Comparison of ENCODE assay signal across 21 cellular contexts in the genomic region with DNA sequence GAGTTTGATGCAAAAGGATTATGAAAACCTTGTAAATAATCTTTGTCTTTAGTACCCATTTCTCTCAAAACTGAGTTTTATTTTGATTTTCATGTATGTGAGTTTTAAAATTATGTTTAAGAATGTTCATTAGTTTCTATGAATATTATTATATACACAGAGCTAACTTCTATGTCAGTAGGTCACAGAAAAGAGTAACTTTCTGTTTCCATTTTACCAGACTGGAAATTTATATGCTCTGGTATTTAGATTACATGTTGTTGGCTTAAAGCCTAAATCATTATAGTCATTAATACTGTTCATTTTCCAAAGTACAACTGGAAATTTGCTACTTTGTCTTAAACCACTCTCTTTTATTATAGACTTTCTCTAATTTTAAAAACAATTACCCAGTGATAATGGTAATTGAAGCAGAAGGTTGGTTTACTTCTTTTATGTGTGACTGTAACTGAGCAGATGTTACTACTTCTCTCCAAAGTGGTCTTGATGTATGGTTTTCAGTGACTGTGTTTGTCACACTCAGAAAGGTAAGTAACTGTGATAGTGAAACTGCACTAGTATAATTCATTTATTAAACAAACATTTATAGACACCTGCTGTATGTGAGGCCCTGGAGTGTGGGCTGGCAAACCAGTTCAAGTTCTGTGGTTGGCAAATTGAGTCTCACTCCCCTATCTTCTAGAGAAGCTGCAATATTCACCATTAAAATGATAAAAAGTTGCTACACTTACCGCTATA. TPM values are rescaled to one million over a fixed set of nuclear protein-coding genes. Genes with fewer than 3 reads are reported as not detected.
DNase-seq lines count a peak whose midpoint lies in the region; ATAC-seq, FAIRE-seq and TF ChIP-seq lines count a peak whose summit lies in the region.
"Had no signal": no experiment of that assay in that cellular context is flagged by ENCODE, and none has a peak within 500 bp of the region (broad histone marks: within the 10 kb centered on the region; RNA-seq: fewer than 3 reads in every experiment).

No MANE protein-coding gene starts in this region.

- BruUV-seq in PC-9 (replicated peaks; lab: Mats Ljungman, UMichigan): no TSS peak

- no peak overlapping the region for H2AFZ ChIP-seq in PC-9
- H2AFZ ChIP-seq: GM23248 had no signal

- peak; percentile 70 for ATAC-seq in activated CD8-positive, alpha-beta T cell treated with anti-CD3 and anti-CD28 coated beads for 36 hours
- no peak for ATAC-seq in activated CD8-positive, alpha-beta T cell treated with anti-CD3 and anti-CD28 coated beads, Interleukin-2, amount 10 ng/mL, durations not matched to agents 7 days and 5 days
- peak; percentile 69 for ATAC-seq in stimulated activated naive CD8-positive, alpha-beta T cell treated with anti-CD3 and anti-CD28 coated beads, Interleukin-15, Interleukin-2, amounts not matched to agents 100 U/mL and 50 U/mL, for 24 hours
- ATAC-seq in GM18868 (IDR thresholded peaks at IDR 0.05; ENCODE audit: unreplicated experiment): no peak
- ATAC-seq: Right ventricle myocardium inferior had no signal

- H3K27ac Mint-ChIP-seq in activated CD8-positive, alpha-beta T cell treated with anti-CD3 and anti-CD28 coated beads for 36 hours: peak overlapping the region; percentile 78
- H3K27ac Mint-ChIP-seq in activated CD8-positive, alpha-beta T cell treated with anti-CD3 and anti-CD28 coated beads, Interleukin-2, amount 10 ng/mL, durations not matched to agents 7 days and 5 days: no peak overlapping the region
- H3K27ac Mint-ChIP-seq in activated naive CD8-positive, alpha-beta T cell treated with anti-CD3 and anti-CD28 coated beads for 36 hours: peak overlapping the region; percentile 78
- H3K27ac Mint-ChIP-seq: CD4-positive, alpha-beta T cell had no signal

- CTCF ChIA-PET in activated CD8-positive, alpha-beta T cell treated with anti-CD3 and anti-CD28 coated beads for 36 hours (lab: Charles Lee): no interaction called here
- CTCF ChIA-PET in activated CD8-positive, alpha-beta T cell treated with anti-CD3 and anti-CD28 coated beads, Interleukin-2, amount 10 ng/mL, durations not matched to agents 7 days and 5 days (lab: Charles Lee): interaction anchor here (1.2 to 1.3 kb wide), 2 partner anchors 13 to 606 kb away, joined by 3 to 8 read pairs; a partner anchor contains a TSS
- CTCF ChIA-PET in PC-9 (lab: Charles Lee): no interaction called here

- no peaks in the 10 kb centered on the region for H4K20me1 ChIP-seq in PC-9 (ENCODE audit: insufficient read depth)

- H3K4me2 ChIP-seq in PC-9: peak overlapping the region; percentile 67

- peak overlapping the region; percentile 89 for H3K27ac ChIP-seq in PC-9
- H3K27ac ChIP-seq: GM23248 had no signal

- peaks cover 35% of the 10 kb centered on the region for H3K79me2 ChIP-seq in PC-9 (ENCODE audit: low read depth)

- peaks cover 55% of the 10 kb centered on the region for H3K4me1 ChIP-seq in PC-9 (replicated peaks; ENCODE audit: insufficient read depth)

- FAIRE-seq in RCC 7860 (lab: Jason Lieb, UNC): no peak
- FAIRE-seq: G401.6, GM12891, GM19239, HTR-8/SVneo had no signal

- H3K4me3 ChIP-seq in PC-9: peak overlapping the region; percentile 17; the same call in 1 of the 2 replicates
- H3K4me3 ChIP-seq: GM23248 had no signal

- POLR2A ChIA-PET in activated CD8-positive, alpha-beta T cell treated with anti-CD3 and anti-CD28 coated beads for 36 hours (lab: Charles Lee): no interaction called here
- POLR2A ChIA-PET in activated CD8-positive, alpha-beta T cell treated with anti-CD3 and anti-CD28 coated beads, Interleukin-2, amount 10 ng/mL, durations not matched to agents 7 days and 5 days (lab: Charles Lee): no interaction called here
- POLR2A ChIA-PET in PC-9 (lab: Charles Lee; ENCODE audit: unreplicated experiment): interaction anchor here (0.6 kb wide), 1 partner anchor 37 kb away, joined by 3 read pairs; no protein-coding TSS in a partner anchor

- no peak for TF ChIP-seq CTCF in activated CD8-positive, alpha-beta T cell treated with anti-CD3 and anti-CD28 coated beads for 36 hours (IDR thresholded peaks at IDR 0.05)
- no peak for TF ChIP-seq CTCF in PC-9 (conservative IDR thresholded peaks at IDR 0.05)

- no peaks in the 10 kb centered on the region for H3K9me2 ChIP-seq in PC-9 (ENCODE audit: insufficient read depth)

- H3K27me3 ChIP-seq in PC-9 (ENCODE audit: insufficient read depth, low read depth): no peaks in the 10 kb centered on the region

- H3F3A ChIP-seq in PC-9 (ENCODE audit: insufficient read depth, low read depth): peaks cover 42% of the 10 kb centered on the region

- intact Hi-C loops in activated CD8-positive, alpha-beta T cell treated with anti-CD3 and anti-CD28 coated beads for 36 hours (cut with micrococcal nuclease): no loop called here
- intact Hi-C loops in PC-9 (cut with micrococcal nuclease; ENCODE audit: unreplicated experiment): no loop called here

- no peak overlapping the region for H3K4me3 Mint-ChIP-seq in activated CD8-positive, alpha-beta T cell treated with anti-CD3 and anti-CD28 coated beads for 36 hours
- H3K4me3 Mint-ChIP-seq in activated CD8-positive, alpha-beta T cell treated with anti-CD3 and anti-CD28 coated beads, Interleukin-2, amount 10 ng/mL, durations not matched to agents 7 days and 5 days: no peak overlapping the region
- H3K4me3 Mint-ChIP-seq in activated naive CD8-positive, alpha-beta T cell treated with anti-CD3 and anti-CD28 coated beads for 36 hours: no peak overlapping the region
- H3K4me3 Mint-ChIP-seq: CD4-positive, alpha-beta T cell had no signal

- no peaks in the 10 kb centered on the region for H3K9me3 Mint-ChIP-seq in activated CD8-positive, alpha-beta T cell treated with anti-CD3 and anti-CD28 coated beads for 36 hours
- no peaks in the 10 kb centered on the region for H3K9me3 Mint-ChIP-seq in activated CD8-positive, alpha-beta T cell treated with anti-CD3 and anti-CD28 coated beads, Interleukin-2, amount 10 ng/mL, durations not matched to agents 7 days and 5 days (ENCODE audit: insufficient read depth)
- no peaks in the 10 kb centered on the region for H3K9me3 Mint-ChIP-seq in activated naive CD8-positive, alpha-beta T cell treated with anti-CD3 and anti-CD28 coated beads for 36 hours
- H3K9me3 Mint-ChIP-seq: CD4-positive, alpha-beta T cell had no signal

- 0 out of 2 replicates have a peak, but pooled peaks cover 8% of the 10 kb centered on the region for H3K36me3 ChIP-seq in PC-9 (ENCODE audit: low read depth)

- peaks cover 17% of the 10 kb centered on the region for H3K4me1 Mint-ChIP-seq in activated CD8-positive, alpha-beta T cell treated with anti-CD3 and anti-CD28 coated beads for 36 hours (ENCODE audit: low read depth)
- peaks cover 12% of the 10 kb centered on the region for H3K4me1 Mint-ChIP-seq in activated CD8-positive, alpha-beta T cell treated with anti-CD3 and anti-CD28 coated beads, Interleukin-2, amount 10 ng/mL, durations not matched to agents 7 days and 5 days (ENCODE audit: low read depth)
- H3K4me1 Mint-ChIP-seq in activated naive CD8-positive, alpha-beta T cell treated with anti-CD3 and anti-CD28 coated beads for 36 hours: peaks cover 23% of the 10 kb centered on the region

- peaks cover 14% of the 10 kb centered on the region for H3K27me3 Mint-ChIP-seq in activated CD8-positive, alpha-beta T cell treated with anti-CD3 and anti-CD28 coated beads for 36 hours
- peaks cover 11% of the 10 kb centered on the region for H3K27me3 Mint-ChIP-seq in activated CD8-positive, alpha-beta T cell treated with anti-CD3 and anti-CD28 coated beads, Interleukin-2, amount 10 ng/mL, durations not matched to agents 7 days and 5 days (ENCODE audit: low read depth)
- H3K27me3 Mint-ChIP-seq in activated naive CD8-positive, alpha-beta T cell treated with anti-CD3 and anti-CD28 coated beads for 36 hours: peaks cover 21% of the 10 kb centered on the region

- DNase-seq in activated CD8-positive, alpha-beta T cell treated with anti-CD3 and anti-CD28 coated beads for 36 hours: peak; percentile 49
- DNase-seq in activated CD8-positive, alpha-beta T cell treated with anti-CD3 and anti-CD28 coated beads, Interleukin-2, amount 10 ng/mL, durations not matched to agents 7 days and 5 days: no peak
- no peak for DNase-seq in PC-9
- peak; percentile 16 for DNase-seq in activated naive CD8-positive, alpha-beta T cell treated with anti-CD3 and anti-CD28 coated beads for 36 hours
- no peak for DNase-seq in stimulated activated naive CD8-positive, alpha-beta T cell treated with anti-CD3 and anti-CD28 coated beads, Interleukin-15, Interleukin-2, amounts not matched to agents 100 U/mL and 50 U/mL, for 24 hours
- DNase-seq in RCC 7860 (ENCODE audit: low spot score): no peak
- DNase-seq: ACHN; CD4-positive, alpha-beta T cell; DMS79 treated with DMSO at 0.1 percent for 48 hours; GM23248; MV-4-11; NCI-H146; NCI-H2081 treated with DMSO at 0.1 percent for 48 hours; NCI-H226; NCI-H69 had no signal

- no peaks in the 10 kb centered on the region for H3K36me3 Mint-ChIP-seq in activated CD8-positive, alpha-beta T cell treated with anti-CD3 and anti-CD28 coated beads for 36 hours (ENCODE audit: low read depth)
- H3K36me3 Mint-ChIP-seq in activated CD8-positive, alpha-beta T cell treated with anti-CD3 and anti-CD28 coated beads, Interleukin-2, amount 10 ng/mL, durations not matched to agents 7 days and 5 days (ENCODE audit: low read depth): no peaks in the 10 kb centered on the region
- no peaks in the 10 kb centered on the region for H3K36me3 Mint-ChIP-seq in activated naive CD8-positive, alpha-beta T cell treated with anti-CD3 and anti-CD28 coated beads for 36 hours

- no peaks in the 10 kb centered on the region for H3K9me3 ChIP-seq in PC-9 (ENCODE audit: insufficient read depth, low read depth)

RNA-seq across cellular contexts. Expression of a gene that starts 13.2 kb away (rescaled TPM):
- 10 to 100 TPM; 20.8 to 21.1 TPM for total RNA-seq in activated CD8-positive, alpha-beta T cell treated with anti-CD3 and anti-CD28 coated beads for 36 hours
- total RNA-seq in activated CD8-positive, alpha-beta T cell treated with anti-CD3 and anti-CD28 coated beads, Interleukin-2, amount 10 ng/mL, durations not matched to agents 7 days and 5 days: 10 to 100 TPM; 34.9 to 36.8 TPM
- total RNA-seq in PC-9 (2021): 42.7 and 49.3 TPM in 2 replicates
- 10 to 100 TPM; 20.3 to 20.4 TPM for total RNA-seq in activated naive CD8-positive, alpha-beta T cell treated with anti-CD3 and anti-CD28 coated beads for 36 hours

RNA-seq across cellular contexts. Expression of a gene that starts 48.1 kb away (rescaled TPM):
- total RNA-seq in activated CD8-positive, alpha-beta T cell treated with anti-CD3 and anti-CD28 coated beads for 36 hours: 10 to 100 TPM; 31.2 to 32.4 TPM
- 10 to 100 TPM; 31.6 to 36.0 TPM for total RNA-seq in activated CD8-positive, alpha-beta T cell treated with anti-CD3 and anti-CD28 coated beads, Interleukin-2, amount 10 ng/mL, durations not matched to agents 7 days and 5 days
- total RNA-seq in PC-9 (2021): 38.1 and 39.8 TPM in 2 replicates
- total RNA-seq in activated naive CD8-positive, alpha-beta T cell treated with anti-CD3 and anti-CD28 coated beads for 36 hours: 10 to 100 TPM; 36.9 to 41.8 TPM

Comparison
In these comparisons a context has a peak if more than half of its experiments do, and no peak if none do; other contexts are left out.
1. ATAC-seq: peak in activated CD8-positive, alpha-beta T cell treated with anti-CD3 and anti-CD28 coated beads for 36 hours (single experiment) and stimulated activated naive CD8-positive, alpha-beta T cell treated with anti-CD3 and anti-CD28 coated beads, Interleukin-15, Interleukin-2, amounts not matched to agents 100 U/mL and 50 U/mL, for 24 hours (single experiment); none in activated CD8-positive, alpha-beta T cell treated with anti-CD3 and anti-CD28 coated beads, Interleukin-2, amount 10 ng/mL, durations not matched to agents 7 days and 5 days (single experiment) and GM18868 (single experiment).
2. DNase-seq: peak in activated CD8-positive, alpha-beta T cell treated with anti-CD3 and anti-CD28 coated beads for 36 hours (single experiment) and activated naive CD8-positive, alpha-beta T cell treated with anti-CD3 and anti-CD28 coated beads for 36 hours (single experiment); none in activated CD8-positive, alpha-beta T cell treated with anti-CD3 and anti-CD28 coated beads, Interleukin-2, amount 10 ng/mL, durations not matched to agents 7 days and 5 days (single experiment), PC-9 (0 of 2), stimulated activated naive CD8-positive, alpha-beta T cell treated with anti-CD3 and anti-CD28 coated beads, Interleukin-15, Interleukin-2, amounts not matched to agents 100 U/mL and 50 U/mL, for 24 hours (single experiment) and RCC 7860 (single experiment).